ENCODE assay signal across 9 cellular contexts in genomic region chr1:55071477-55071876, GRCh38. TPM values are rescaled to one million over a fixed set of nuclear protein-coding genes. Genes with fewer than 3 reads are reported as not detected.
DNase-seq lines count a peak whose midpoint lies in the region; ATAC-seq, FAIRE-seq and TF ChIP-seq lines count a peak whose summit lies in the region.
"Had no signal": no experiment of that assay in that cellular context is flagged by ENCODE, and none has a peak within 500 bp of the region (broad histone marks: within the 10 kb centered on the region; RNA-seq: fewer than 3 reads in every experiment).

No MANE protein-coding gene starts in this region.

- TF ChIP-seq CTCF in HEK293 (tag by site-specific recombination; IDR thresholded peaks at IDR 0.05) (no peak; the same call in 1 of the 2 replicates), epithelial cell of proximal tubule (conservative IDR thresholded peaks at IDR 0.05; ENCODE audit: low read depth, low read length) (peak; percentile 53), pancreas (IDR thresholded peaks at IDR 0.05) (no peak), stomach (IDR thresholded peaks at IDR 0.05) (no peak)

- no peak for FAIRE-seq in pancreas (lab: Jason Lieb, UNC)

- no peaks in the 10 kb centered on the region for H3K9me3 Mint-ChIP-seq in effector memory CD8-positive, alpha-beta T cell

- no peaks in the 10 kb centered on the region for H3K27me3 ChIP-seq in pancreas
- H3K27me3 ChIP-seq in stomach = no peaks in the 10 kb centered on the region

- no peak overlapping the region for H3K27ac ChIP-seq in HEK293 (ENCODE audit: extremely low read depth, low read depth, low read length)
- no peak overlapping the region for H3K27ac ChIP-seq in pancreas
- no peak overlapping the region for H3K27ac ChIP-seq in stomach

- no peaks in the 10 kb centered on the region for H3K27me3 Mint-ChIP-seq in effector memory CD8-positive, alpha-beta T cell

- POLR2A ChIA-PET in HEK293 (lab: Yijun Ruan, JAX) = no interaction called here

- H3K36me3 Mint-ChIP-seq in effector memory CD8-positive, alpha-beta T cell (ENCODE audit: insufficient read depth) = peaks cover 90% of the 10 kb centered on the region

- H3K4me1 Mint-ChIP-seq in effector memory CD8-positive, alpha-beta T cell (ENCODE audit: low read depth in 2 of 2) = peaks cover 0 to 7% of the 10 kb centered on the region in 2 donors

- no peak for TF ChIP-seq EP300 in stomach (IDR thresholded peaks at IDR 0.05)

- no peak for TF ChIP-seq POLR2A in stomach (IDR thresholded peaks at IDR 0.05)

- H3K4me3 ChIP-seq in HEK293 (ENCODE audit: low read depth, low read length) (no peak overlapping the region), epithelial cell of proximal tubule (ENCODE audit: low read depth, low read length) (no peak overlapping the region), pancreas (no peak overlapping the region), stomach (no peak overlapping the region)

- H3K4me3 Mint-ChIP-seq in effector memory CD8-positive, alpha-beta T cell = no peak overlapping the region

- ATAC-seq in pancreas = peak in 3 of 4 donors; percentile 71 to 80 (median 71)
- ATAC-seq in effector memory CD8-positive, alpha-beta T cell (replicated peaks) = no peak

- no peaks in the 10 kb centered on the region for H3K4me1 ChIP-seq in HEK293 (ENCODE audit: control insufficient read depth, insufficient read depth, low read length)
- no peaks in the 10 kb centered on the region for H3K4me1 ChIP-seq in pancreas
- no peaks in the 10 kb centered on the region for H3K4me1 ChIP-seq in stomach

- DNase-seq in COR-L47 (lab: John Stamatoyannopoulos, UW) = peak; percentile 31
- peak; percentile 11 for DNase-seq in OCI-M2 (lab: John Stamatoyannopoulos, UW; ENCODE audit: unreplicated experiment)
- DNase-seq in epithelial cell of proximal tubule (ENCODE audit: low read depth) = peak; percentile 13
- no peak for DNase-seq in pancreas
- DNase-seq in stomach = no peak
- no peak for DNase-seq in effector memory CD8-positive, alpha-beta T cell
- no peak for DNase-seq in Ammon's horn (ENCODE audit: low spot score)
- DNase-seq: left cardiac atrium had no signal

- CTCF ChIA-PET in HEK293 (lab: Yijun Ruan, JAX) = interaction anchor here (0.5 to 2.0 kb wide), 20 partner anchors 10 to 854 kb away, joined by 3 to 11 read pairs (median 4); no protein-coding TSS in a partner anchor

- H3K36me3 ChIP-seq in HEK293 (ENCODE audit: control insufficient read depth in 2 of 2, insufficient read depth in 1 of 2, low read length in 2 of 2) = peaks cover 31 to 95% of the 10 kb centered on the region in 2 experiments
- H3K36me3 ChIP-seq in pancreas = peaks cover 0 to 65% (median 16%) of the 10 kb centered on the region in 3 donors
- peaks cover 59 to 100% (median 100%) of the 10 kb centered on the region in 4 donors for H3K36me3 ChIP-seq in stomach

- WGBS in pancreas, 2 donors = 51 to 53% methylated on average over 8 of the region's 8 CpGs
- 39 to 50% (median 46%) methylated on average over 8 of the region's 8 CpGs for WGBS in stomach, 5 donors

- intact Hi-C loops in pancreas (cut with DNase I) (no loop called here), stomach (cut with DNase I; ENCODE audit: low total_unique reads) (no loop called here)

- H3K9me3 ChIP-seq in HEK293 (ENCODE audit: control insufficient read depth, insufficient read depth, low read depth, low read length) (no peaks in the 10 kb centered on the region), pancreas (no peaks in the 10 kb centered on the region), stomach (no peaks in the 10 kb centered on the region)

- peak overlapping the region in 1 of 2 donors; percentile 88 for H3K27ac Mint-ChIP-seq in effector memory CD8-positive, alpha-beta T cell

TF ChIP-seq in HEK293, 187 proteins besides CTCF, POLR2A, EP300 and RAD21:
- TF ChIP-seq ZNF654 (tag by site-specific recombination; IDR thresholded peaks at IDR 0.05; ENCODE audit: low read depth) (peak; percentile 34), ZNF76 (tag by site-specific recombination; IDR thresholded peaks at IDR 0.05; ENCODE audit: borderline replicate concordance, low read depth) (no peak)

RNA-seq across cellular contexts. Expression of gene PCSK9, which starts 32.1 kb away (rescaled TPM):
- 1.1 and 21.7 TPM in 2 replicates for total RNA-seq in epithelial cell of proximal tubule
- total RNA-seq in pancreas = 10 to 100 TPM in 1 of 6 donors, 1 to 10 TPM in 4, under 1 TPM in 1; 0.95 to 10.1 (median 1.6) TPM
- 1 to 10 TPM; 3.4 to 4.9 TPM for polyA plus RNA-seq in pancreas
- total RNA-seq in stomach = 10 to 100 TPM in 1 of 5 donors, 1 to 10 TPM in 3, not detected in 1; 1.1 to 26.1 (median 2.2) TPM
- 1 to 10 TPM in 2 of 3 donors, not detected in 1; 2.6 to 4.4 TPM for polyA plus RNA-seq in stomach

Comparison
In these comparisons a context has a peak if more than half of its experiments do, and no peak if none do; other contexts are left out.
1. DNase-seq: peak in COR-L47 (single experiment), OCI-M2 (single experiment) and epithelial cell of proximal tubule (single experiment); none in pancreas (0 of 6), stomach (single experiment), effector memory CD8-positive, alpha-beta T cell (0 of 3) and Ammon's horn (single experiment).